1 cellular context compared by ENCODE assay signal in the genomic region with DNA sequence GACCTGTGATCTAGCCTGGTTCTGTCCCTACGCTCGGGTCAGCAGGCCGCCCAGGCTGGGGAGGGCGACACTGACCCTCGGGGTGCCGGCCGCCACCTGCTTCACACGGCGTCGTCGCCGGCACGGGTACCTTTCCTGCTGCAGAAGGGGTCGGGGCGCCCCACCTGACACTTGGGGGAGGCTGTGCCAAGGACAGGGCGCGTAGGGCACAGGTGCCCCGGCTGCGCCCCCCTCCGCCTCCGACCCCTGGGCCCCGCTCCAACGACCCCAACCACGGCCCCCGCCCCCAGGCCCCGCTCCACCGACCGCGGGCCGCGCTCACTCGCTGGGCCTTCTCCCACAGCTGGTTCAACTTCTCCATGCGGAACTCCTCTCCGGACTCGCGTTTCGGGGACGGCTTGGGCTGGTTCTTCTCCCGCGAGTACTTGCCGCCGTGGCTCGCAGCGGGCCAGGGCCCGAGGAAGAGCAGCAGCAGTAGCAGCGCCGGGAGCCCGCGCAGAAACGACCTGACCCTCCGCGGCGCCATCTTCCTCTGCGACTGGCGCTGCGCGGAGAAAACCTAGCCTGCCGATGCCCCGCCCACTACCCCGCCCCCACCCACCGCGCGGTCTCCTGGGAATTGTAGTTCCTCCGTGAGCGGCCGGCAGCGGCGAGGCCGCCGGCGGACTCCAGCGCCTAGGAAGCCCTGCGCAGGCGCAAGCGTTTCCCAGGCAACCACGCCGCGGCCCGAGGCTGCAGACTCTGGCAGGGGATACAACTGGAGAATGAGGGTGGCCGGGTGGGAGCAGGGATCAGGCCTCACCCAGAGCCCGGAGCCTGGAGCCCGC.
TF ChIP-seq lines count a peak whose summit lies in the region.

Gene LRPAP1 (minus strand): TSS at position 536 of the 827 bp plus-strand sequence. CDS start 10 bp downstream, at position 526.

TF ChIP-seq in HepG2, 621 proteins besides CTCF, POLR2A, EP300 and RAD21 (continued from another document and continues in another):
- no peak for TF ChIP-seq ZNF75D (CRISPR knock-in tag; IDR thresholded peaks at IDR 0.05; ENCODE audit: borderline replicate concordance)
- TF ChIP-seq, protein P1, sequence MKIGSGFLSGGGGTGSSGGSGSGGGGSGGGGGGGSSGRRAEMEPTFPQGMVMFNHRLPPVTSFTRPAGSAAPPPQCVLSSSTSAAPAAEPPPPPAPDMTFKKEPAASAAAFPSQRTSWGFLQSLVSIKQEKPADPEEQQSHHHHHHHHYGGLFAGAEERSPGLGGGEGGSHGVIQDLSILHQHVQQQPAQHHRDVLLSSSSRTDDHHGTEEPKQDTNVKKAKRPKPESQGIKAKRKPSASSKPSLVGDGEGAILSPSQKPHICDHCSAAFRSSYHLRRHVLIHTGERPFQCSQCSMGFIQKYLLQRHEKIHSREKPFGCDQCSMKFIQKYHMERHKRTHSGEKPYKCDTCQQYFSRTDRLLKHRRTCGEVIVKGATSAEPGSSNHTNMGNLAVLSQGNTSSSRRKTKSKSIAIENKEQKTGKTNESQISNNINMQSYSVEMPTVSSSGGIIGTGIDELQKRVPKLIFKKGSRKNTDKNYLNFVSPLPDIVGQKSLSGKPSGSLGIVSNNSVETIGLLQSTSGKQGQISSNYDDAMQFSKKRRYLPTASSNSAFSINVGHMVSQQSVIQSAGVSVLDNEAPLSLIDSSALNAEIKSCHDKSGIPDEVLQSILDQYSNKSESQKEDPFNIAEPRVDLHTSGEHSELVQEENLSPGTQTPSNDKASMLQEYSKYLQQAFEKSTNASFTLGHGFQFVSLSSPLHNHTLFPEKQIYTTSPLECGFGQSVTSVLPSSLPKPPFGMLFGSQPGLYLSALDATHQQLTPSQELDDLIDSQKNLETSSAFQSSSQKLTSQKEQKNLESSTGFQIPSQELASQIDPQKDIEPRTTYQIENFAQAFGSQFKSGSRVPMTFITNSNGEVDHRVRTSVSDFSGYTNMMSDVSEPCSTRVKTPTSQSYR (CRISPR knock-in tag; IDR thresholded peaks at IDR 0.05; ENCODE audit: borderline replicate concordance), result peak; percentile 59; the same call in 1 of the 2 replicates
- TF ChIP-seq ZSCAN12 (CRISPR knock-in tag; IDR thresholded peaks at IDR 0.05), result peak; percentile 69; the same call in 1 of the 2 replicates
- peak; percentile 65; the same call in 1 of the 2 replicates for TF ChIP-seq SMAD3 (CRISPR knock-in tag; IDR thresholded peaks at IDR 0.05)
- no peak for TF ChIP-seq GABPA (IDR thresholded peaks at IDR 0.05; ENCODE audit: low read depth, low read length)
- TF ChIP-seq GABPA (CRISPR knock-in tag; IDR thresholded peaks at IDR 0.05; ENCODE audit: low read depth), result peak; percentile 36; the same call in 1 of the 2 replicates
- TF ChIP-seq ZMYM2 (CRISPR knock-in tag; IDR thresholded peaks at IDR 0.05), result no peak
- TF ChIP-seq ARNTL (CRISPR knock-in tag; IDR thresholded peaks at IDR 0.05), result no peak; the same call in 1 of the 2 replicates
- peak; percentile 90; the same call in 1 of the 3 replicates for TF ChIP-seq MXI1 (IDR thresholded peaks at IDR 0.05; ENCODE audit: borderline replicate concordance, low read depth, low read length)
- no peak for TF ChIP-seq TIGD3 (CRISPR knock-in tag; IDR thresholded peaks at IDR 0.05; ENCODE audit: borderline replicate concordance)
- TF ChIP-seq, protein P2, sequence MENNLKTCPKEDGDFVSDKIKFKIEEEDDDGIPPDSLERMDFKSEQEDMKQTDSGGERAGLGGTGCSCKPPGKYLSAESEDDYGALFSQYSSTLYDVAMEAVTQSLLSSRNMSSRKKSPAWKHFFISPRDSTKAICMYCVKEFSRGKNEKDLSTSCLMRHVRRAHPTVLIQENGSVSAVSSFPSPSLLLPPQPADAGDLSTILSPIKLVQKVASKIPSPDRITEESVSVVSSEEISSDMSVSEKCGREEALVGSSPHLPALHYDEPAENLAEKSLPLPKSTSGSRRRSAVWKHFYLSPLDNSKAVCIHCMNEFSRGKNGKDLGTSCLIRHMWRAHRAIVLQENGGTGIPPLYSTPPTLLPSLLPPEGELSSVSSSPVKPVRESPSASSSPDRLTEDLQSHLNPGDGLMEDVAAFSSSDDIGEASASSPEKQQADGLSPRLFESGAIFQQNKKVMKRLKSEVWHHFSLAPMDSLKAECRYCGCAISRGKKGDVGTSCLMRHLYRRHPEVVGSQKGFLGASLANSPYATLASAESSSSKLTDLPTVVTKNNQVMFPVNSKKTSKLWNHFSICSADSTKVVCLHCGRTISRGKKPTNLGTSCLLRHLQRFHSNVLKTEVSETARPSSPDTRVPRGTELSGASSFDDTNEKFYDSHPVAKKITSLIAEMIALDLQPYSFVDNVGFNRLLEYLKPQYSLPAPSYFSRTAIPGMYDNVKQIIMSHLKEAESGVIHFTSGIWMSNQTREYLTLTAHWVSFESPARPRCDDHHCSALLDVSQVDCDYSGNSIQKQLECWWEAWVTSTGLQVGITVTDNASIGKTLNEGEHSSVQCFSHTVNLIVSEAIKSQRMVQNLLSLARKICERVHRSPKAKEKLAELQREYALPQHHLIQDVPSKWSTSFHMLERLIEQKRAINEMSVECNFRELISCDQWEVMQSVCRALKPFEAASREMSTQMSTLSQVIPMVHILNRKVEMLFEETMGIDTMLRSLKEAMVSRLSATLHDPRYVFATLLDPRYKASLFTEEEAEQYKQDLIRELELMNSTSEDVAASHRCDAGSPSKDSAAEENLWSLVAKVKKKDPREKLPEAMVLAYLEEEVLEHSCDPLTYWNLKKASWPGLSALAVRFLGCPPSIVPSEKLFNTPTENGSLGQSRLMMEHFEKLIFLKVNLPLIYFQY (CRISPR knock-in tag; IDR thresholded peaks at IDR 0.05; ENCODE audit: borderline replicate concordance), result 0 out of 2 replicates have a peak, but pooled peaks have one; percentile 26
- no peak for TF ChIP-seq CHCHD3 (CRISPR knock-in tag; IDR thresholded peaks at IDR 0.05)
- 0 out of 2 replicates have a peak, but pooled peaks have one; percentile 59 for TF ChIP-seq ZBTB44 (CRISPR knock-in tag; IDR thresholded peaks at IDR 0.05)
- TF ChIP-seq RBAK (CRISPR knock-in tag; IDR thresholded peaks at IDR 0.05), result no peak
- peak; percentile 73; the same call in 1 of the 2 replicates for TF ChIP-seq ZNF124 (CRISPR knock-in tag; IDR thresholded peaks at IDR 0.05)
- TF ChIP-seq FOXK1 (CRISPR knock-in tag; IDR thresholded peaks at IDR 0.05; ENCODE audit: borderline replicate concordance, low read depth), result no peak
- peak; percentile 89 for TF ChIP-seq ARNT2 (CRISPR knock-in tag; IDR thresholded peaks at IDR 0.05; ENCODE audit: low read depth)
- TF ChIP-seq ZNF672 (CRISPR knock-in tag; IDR thresholded peaks at IDR 0.05), result 0 out of 2 replicates have a peak, but pooled peaks have one; percentile 47
- peak; percentile 44; the same call in 1 of the 2 replicates for TF ChIP-seq MYC (CRISPR knock-in tag; IDR thresholded peaks at IDR 0.05; ENCODE audit: borderline replicate concordance)
- TF ChIP-seq FOXK2 (IDR thresholded peaks at IDR 0.05), result no peak
- no peak; the same call in 1 of the 2 replicates for TF ChIP-seq MLXIP (CRISPR knock-in tag; IDR thresholded peaks at IDR 0.05; ENCODE audit: borderline replicate concordance)
- no peak for TF ChIP-seq ZNF354B (CRISPR knock-in tag; IDR thresholded peaks at IDR 0.05)
- no peak; the same call in 1 of the 2 replicates for TF ChIP-seq SMAD1 (CRISPR knock-in tag; IDR thresholded peaks at IDR 0.05; ENCODE audit: borderline replicate concordance, low read depth)
- no peak for TF ChIP-seq ZMAT5 (CRISPR knock-in tag; IDR thresholded peaks at IDR 0.05; ENCODE audit: borderline replicate concordance, low read depth)
- 0 out of 2 replicates have a peak, but pooled peaks have one; percentile 51 for TF ChIP-seq ZFAT (CRISPR knock-in tag; conservative IDR thresholded peaks at IDR 0.05)
- TF ChIP-seq ZNF121 (CRISPR knock-in tag; IDR thresholded peaks at IDR 0.05), result 0 out of 2 replicates have a peak, but pooled peaks have one; percentile 14
- TF ChIP-seq KAT7 (CRISPR knock-in tag; IDR thresholded peaks at IDR 0.05; ENCODE audit: borderline replicate concordance), result no peak; the same call in 1 of the 2 replicates
- TF ChIP-seq ZNF441 (CRISPR knock-in tag; IDR thresholded peaks at IDR 0.05; ENCODE audit: borderline replicate concordance), result 0 out of 2 replicates have a peak, but pooled peaks have one; percentile 23
- peak; percentile 87 for TF ChIP-seq ZNF784 (CRISPR knock-in tag; IDR thresholded peaks at IDR 0.05; ENCODE audit: borderline replicate concordance)
- TF ChIP-seq ZNF3 (CRISPR knock-in tag; IDR thresholded peaks at IDR 0.05), result no peak
- TF ChIP-seq ZC3H13 (CRISPR knock-in tag; IDR thresholded peaks at IDR 0.05), result 0 out of 2 replicates have a peak, but pooled peaks have one; percentile 52
- no peak for TF ChIP-seq HNRNPH1 (optimal IDR thresholded peaks at IDR 0.05; ENCODE audit: low read depth, low read length)
- TF ChIP-seq ZNF496 (CRISPR knock-in tag; IDR thresholded peaks at IDR 0.05; ENCODE audit: insufficient replicate concordance), result no peak
- no peak for TF ChIP-seq MIER2 (CRISPR knock-in tag; IDR thresholded peaks at IDR 0.05)
- peak; percentile 42; the same call in 1 of the 2 replicates for TF ChIP-seq PITX1 (CRISPR knock-in tag; IDR thresholded peaks at IDR 0.05)
- no peak; the same call in 1 of the 2 replicates for TF ChIP-seq ZNF225 (CRISPR knock-in tag; IDR thresholded peaks at IDR 0.05)
- no peak for TF ChIP-seq JDP2 (CRISPR knock-in tag; IDR thresholded peaks at IDR 0.05; ENCODE audit: borderline replicate concordance)
- TF ChIP-seq ZBTB38 (CRISPR knock-in tag; IDR thresholded peaks at IDR 0.05), result peak; percentile 61; the same call in 1 of the 2 replicates
- TF ChIP-seq STAG1 (CRISPR knock-in tag; IDR thresholded peaks at IDR 0.05), result 0 out of 2 replicates have a peak, but pooled peaks have one; percentile 6
- TF ChIP-seq ZXDC (CRISPR knock-in tag; IDR thresholded peaks at IDR 0.05), result no peak
- peak; percentile 70 for TF ChIP-seq YEATS4 (CRISPR knock-in tag; IDR thresholded peaks at IDR 0.05; ENCODE audit: borderline replicate concordance)
- TF ChIP-seq ZNF235 (CRISPR knock-in tag; IDR thresholded peaks at IDR 0.05; ENCODE audit: borderline replicate concordance), result no peak
